14 cellular contexts compared by ENCODE assay signal in genomic region chr4:47482326-47482725, GRCh38. TPM values are rescaled to one million over a fixed set of nuclear protein-coding genes. Genes with fewer than 3 reads are reported as not detected.
A peak's percentile ranks its signal among the peaks of the same experiment; 100 is the strongest.
DNase-seq lines count a peak whose midpoint lies in the region; ATAC-seq, FAIRE-seq and TF ChIP-seq lines count a peak whose summit lies in the region.
"Had no signal": no experiment of that assay in that cellular context is flagged by ENCODE, and none has a peak within 500 bp of the region (broad histone marks: within the 10 kb centered on the region; RNA-seq: fewer than 3 reads in every experiment).

No MANE protein-coding gene starts in this region.

- no peaks in the 10 kb centered on the region for H3K9me1 ChIP-seq in endothelial cell of umbilical vein (replicated peaks; ENCODE audit: control insufficient read depth, extremely low read depth, insufficient read depth, low read length)

- dilution Hi-C loops in endothelial cell of umbilical vein (cut with MboI; ENCODE audit: extremely low pct_ligation_motif_present, low sequenced_read_pairs) = no loop called here

- H3K4me1 ChIP-seq in PC-9 (replicated peaks; ENCODE audit: insufficient read depth) (peaks cover 19% of the 10 kb centered on the region), endothelial cell of umbilical vein (ENCODE audit: control insufficient read depth, extremely low read depth, insufficient read depth, low read length) (no peaks in the 10 kb centered on the region), osteoblast (ENCODE audit: insufficient read depth, low read length) (peaks cover 10% of the 10 kb centered on the region)
- H3K4me1 ChIP-seq: psoas muscle had no signal

- H3K4me2 ChIP-seq in PC-9 (peak overlapping the region; percentile 17; the same call in 1 of the 2 replicates), endothelial cell of umbilical vein (ENCODE audit: insufficient read depth, low read length) (no peak overlapping the region), osteoblast (ENCODE audit: insufficient read depth, low read length) (peak overlapping the region; percentile 54)

- H3K4me3 ChIP-seq in PC-9 = no peak overlapping the region
- H3K4me3 ChIP-seq in endothelial cell of umbilical vein (replicated peaks in 1 of 3; ENCODE audit: insufficient read depth in 1 of 3, low read depth in 1 of 3, low read length in 3 of 3) = no peak overlapping the region
- H3K4me3 ChIP-seq in osteoblast (ENCODE audit: insufficient read depth, low read length) = no peak overlapping the region
- H3K4me3 ChIP-seq: heart right ventricle, psoas muscle had no signal

- H3K27me3 Mint-ChIP-seq in activated CD8-positive, alpha-beta memory T cell treated with anti-CD3 and anti-CD28 coated beads, Interleukin-2, amount 10 ng/mL, durations not matched to agents 7 days and 5 days = peaks cover 3% of the 10 kb centered on the region

- H3K9me3 ChIP-seq in PC-9 (ENCODE audit: insufficient read depth, low read depth) (no peaks in the 10 kb centered on the region), endothelial cell of umbilical vein (replicated peaks; ENCODE audit: control insufficient read depth, insufficient read depth, low read length) (no peaks in the 10 kb centered on the region), osteoblast (ENCODE audit: low read depth, low read length) (no peaks in the 10 kb centered on the region)
- H3K9me3 ChIP-seq: heart right ventricle, psoas muscle had no signal

- peaks cover 9% of the 10 kb centered on the region; the same call in 1 of the 2 replicates for H3F3A ChIP-seq in PC-9 (ENCODE audit: insufficient read depth, low read depth)

- H3K79me2 ChIP-seq in PC-9 (ENCODE audit: low read depth) = peaks cover 6% of the 10 kb centered on the region; the same call in 1 of the 2 replicates
- no peaks in the 10 kb centered on the region for H3K79me2 ChIP-seq in endothelial cell of umbilical vein (ENCODE audit: control insufficient read depth, insufficient read depth, low read length)
- H3K79me2 ChIP-seq in osteoblast (ENCODE audit: insufficient read depth, low read length) = peaks cover 17% of the 10 kb centered on the region

- no peak for DNase-seq in GM19239 (ENCODE audit: insufficient read length, low spot score)
- DNase-seq in PC-9 = peak in 1 of 2 experiments; percentile 59
- peak; percentile 32 for DNase-seq in endothelial cell of umbilical vein (ENCODE audit: low read depth, low spot score)
- DNase-seq in osteoblast (ENCODE audit: insufficient read length, low spot score, missing footprints) = peak; percentile 76
- no peak for DNase-seq in DMS153 (lab: John Stamatoyannopoulos, UW)
- DNase-seq in GM10248 (ENCODE audit: extremely low spot score) = no peak
- DNase-seq in stimulated activated naive CD8-positive, alpha-beta T cell treated with anti-CD3 and anti-CD28 coated beads, Interleukin-15, Interleukin-2, amounts not matched to agents 100 U/mL and 50 U/mL, for 24 hours = no peak
- DNase-seq in activated CD8-positive, alpha-beta memory T cell treated with anti-CD3 and anti-CD28 coated beads, Interleukin-2, amount 10 ng/mL, durations not matched to agents 7 days and 5 days = no peak
- DNase-seq: activated CD4-positive, alpha-beta T cell treated with anti-CD3 and anti-CD28 coated beads, Interleukin-2, amount 10 ng/mL, durations not matched to agents 24 days and 14 days; activated effector memory CD4-positive, alpha-beta T cell treated with Interleukin-2 at 50 U/mL for 16 hours; heart right ventricle; NCI-H446 treated with DMSO at 0.1 percent for 48 hours; psoas muscle had no signal

- TF ChIP-seq POLR2A in endothelial cell of umbilical vein (IDR thresholded peaks at IDR 0.05; ENCODE audit: low read depth, low read length) = no peak

- intact Hi-C loops in PC-9 (cut with micrococcal nuclease; ENCODE audit: unreplicated experiment) (no loop called here), endothelial cell of umbilical vein (cut with micrococcal nuclease) (loop anchor here (10.0 kb wide), 1 partner anchor 352 kb away; the partner anchor contains the start of gene CORIN)

- no peak for TF ChIP-seq CTCF in PC-9 (conservative IDR thresholded peaks at IDR 0.05)
- no peak for TF ChIP-seq CTCF in endothelial cell of umbilical vein (IDR thresholded peaks at IDR 0.05; ENCODE audit: extremely low read depth in 1 of 2, insufficient read depth in 1 of 2, low read depth in 1 of 2, low read length in 2 of 2)
- TF ChIP-seq CTCF in osteoblast (IDR thresholded peaks at IDR 0.05; ENCODE audit: extremely low read depth, low read depth, low read length) = no peak
- no peak for TF ChIP-seq CTCF in GM10248 (IDR thresholded peaks at IDR 0.05; ENCODE audit: control extremely low read depth, extremely low read depth, low read depth, missing control alignments)

- no peak overlapping the region for H3K27ac Mint-ChIP-seq in activated CD8-positive, alpha-beta memory T cell treated with anti-CD3 and anti-CD28 coated beads, Interleukin-2, amount 10 ng/mL, durations not matched to agents 7 days and 5 days
- H3K27ac Mint-ChIP-seq: activated CD4-positive, alpha-beta T cell treated with anti-CD3 and anti-CD28 coated beads, Interleukin-2, amount 10 ng/mL, durations not matched to agents 24 days and 14 days had no signal

- H4K20me1 ChIP-seq in PC-9 (ENCODE audit: insufficient read depth) (no peaks in the 10 kb centered on the region), endothelial cell of umbilical vein (replicated peaks; ENCODE audit: control insufficient read depth, extremely low read depth, insufficient read depth, low read length) (no peaks in the 10 kb centered on the region), osteoblast (ENCODE audit: insufficient read depth, low read length) (no peaks in the 10 kb centered on the region)

- no peaks in the 10 kb centered on the region for H3K9me3 Mint-ChIP-seq in activated CD8-positive, alpha-beta memory T cell treated with anti-CD3 and anti-CD28 coated beads, Interleukin-2, amount 10 ng/mL, durations not matched to agents 7 days and 5 days (ENCODE audit: low read depth)
- H3K9me3 Mint-ChIP-seq: activated CD4-positive, alpha-beta T cell treated with anti-CD3 and anti-CD28 coated beads, Interleukin-2, amount 10 ng/mL, durations not matched to agents 24 days and 14 days had no signal

- H3K9me2 ChIP-seq in PC-9 (ENCODE audit: insufficient read depth) = no peaks in the 10 kb centered on the region

- no peak overlapping the region for H2AFZ ChIP-seq in PC-9
- no peak overlapping the region for H2AFZ ChIP-seq in endothelial cell of umbilical vein (ENCODE audit: low read depth, low read length)
- H2AFZ ChIP-seq in osteoblast (ENCODE audit: low read length) = no peak overlapping the region

- peaks cover 2% of the 10 kb centered on the region for H3K36me3 Mint-ChIP-seq in activated CD8-positive, alpha-beta memory T cell treated with anti-CD3 and anti-CD28 coated beads, Interleukin-2, amount 10 ng/mL, durations not matched to agents 7 days and 5 days

- ATAC-seq in stimulated activated naive CD8-positive, alpha-beta T cell treated with anti-CD3 and anti-CD28 coated beads, Interleukin-15, Interleukin-2, amounts not matched to agents 100 U/mL and 50 U/mL, for 24 hours = no peak
- ATAC-seq in activated CD8-positive, alpha-beta memory T cell treated with anti-CD3 and anti-CD28 coated beads, Interleukin-2, amount 10 ng/mL, durations not matched to agents 7 days and 5 days = no peak
- ATAC-seq: heart right ventricle, psoas muscle had no signal

- CTCF ChIA-PET in PC-9 (lab: Charles Lee) = no interaction called here
- CTCF ChIA-PET in endothelial cell of umbilical vein (lab: Charles Lee) = interaction anchor here (1.7 to 4.5 kb wide), 4 partner anchors 10 to 82 kb away, joined by 6 to 18 read pairs (median 11); partner anchors contain the start of gene COMMD8
- CTCF ChIA-PET in GM10248 (lab: Yijun Ruan, JAX) = interaction anchor here (1.2 to 3.8 kb wide), 5 partner anchors 11 to 82 kb away, joined by 3 to 19 read pairs (median 14); partner anchors contain the start of gene COMMD8
- CTCF ChIA-PET in activated CD8-positive, alpha-beta memory T cell treated with anti-CD3 and anti-CD28 coated beads, Interleukin-2, amount 10 ng/mL, durations not matched to agents 7 days and 5 days (lab: Charles Lee) = interaction anchor here (0.9 to 2.6 kb wide), 3 partner anchors 10 to 90 kb away, joined by 4 to 11 read pairs (median 4); partner anchors contain the start of gene COMMD8

- H3K36me3 ChIP-seq in PC-9 (ENCODE audit: low read depth) = no peaks in the 10 kb centered on the region
- no peaks in the 10 kb centered on the region for H3K36me3 ChIP-seq in endothelial cell of umbilical vein (ENCODE audit: control insufficient read depth in 2 of 2, extremely low read depth in 1 of 2, insufficient read depth in 2 of 2, low read length in 2 of 2)
- H3K36me3 ChIP-seq in osteoblast (ENCODE audit: insufficient read depth, low read length) = no peaks in the 10 kb centered on the region
- H3K36me3 ChIP-seq: heart right ventricle had no signal

- H3K9ac ChIP-seq in endothelial cell of umbilical vein (replicated peaks; ENCODE audit: extremely low read depth, insufficient read depth, low read length) = no peak overlapping the region

- H3K4me1 Mint-ChIP-seq in activated CD8-positive, alpha-beta memory T cell treated with anti-CD3 and anti-CD28 coated beads, Interleukin-2, amount 10 ng/mL, durations not matched to agents 7 days and 5 days = peaks cover 28% of the 10 kb centered on the region

- POLR2A ChIA-PET in PC-9 (lab: Charles Lee; ENCODE audit: unreplicated experiment) = no interaction called here
- POLR2A ChIA-PET in endothelial cell of umbilical vein (lab: Charles Lee) = no interaction called here
- POLR2A ChIA-PET in GM10248 (lab: Yijun Ruan, JAX) = no interaction called here

- H3K27me3 ChIP-seq in PC-9 (ENCODE audit: insufficient read depth, low read depth) (no peaks in the 10 kb centered on the region), endothelial cell of umbilical vein (ENCODE audit: control insufficient read depth in 2 of 2, insufficient read depth in 2 of 2, low read length in 2 of 2) (no peaks in the 10 kb centered on the region), osteoblast (ENCODE audit: insufficient read depth, low read length) (no peaks in the 10 kb centered on the region)
- H3K27me3 ChIP-seq: heart right ventricle had no signal

- H3K4me3 Mint-ChIP-seq in activated CD8-positive, alpha-beta memory T cell treated with anti-CD3 and anti-CD28 coated beads, Interleukin-2, amount 10 ng/mL, durations not matched to agents 7 days and 5 days = no peak overlapping the region
- H3K4me3 Mint-ChIP-seq: activated CD4-positive, alpha-beta T cell treated with anti-CD3 and anti-CD28 coated beads, Interleukin-2, amount 10 ng/mL, durations not matched to agents 24 days and 14 days had no signal

- H3K27ac ChIP-seq in PC-9 (peak overlapping the region; percentile 42; the same call in 1 of the 2 replicates), endothelial cell of umbilical vein (ENCODE audit: insufficient read depth, low read depth, low read length) (no peak overlapping the region), osteoblast (ENCODE audit: low read depth, low read length) (peak overlapping the region; percentile 54)
- H3K27ac ChIP-seq: psoas muscle had no signal

- FAIRE-seq in GM19239 (lab: Jason Lieb, UNC) (peak; percentile 64), endothelial cell of umbilical vein (lab: Jason Lieb, UNC) (no peak)
- FAIRE-seq: D721Med had no signal

- BruUV-seq in PC-9 (replicated peaks; lab: Mats Ljungman, UMichigan) (no TSS peak), endothelial cell of umbilical vein (replicated peaks; lab: Mats Ljungman, UMichigan) (no TSS peak)

RNA-seq across cellular contexts. Expression of gene ATP10D, which starts 2.7 kb away (rescaled TPM):
- total RNA-seq in PC-9 (2021) = 29.3 and 35.2 TPM in 2 replicates
- total RNA-seq in endothelial cell of umbilical vein = 30.9 and 34.1 TPM in 2 replicates
- 32.8 and 40.2 TPM in 2 replicates for polyA plus RNA-seq in endothelial cell of umbilical vein
- polyA plus RNA-seq in endothelial cell of umbilical vein (2011; cell fraction: cytosol; rRNA removed) = 10.8 and 17.5 TPM in 2 replicates
- 39.1 and 41.9 TPM in 2 replicates for polyA plus RNA-seq in endothelial cell of umbilical vein (2011; cell fraction: nucleus; rRNA removed)
- 24.3 and 29.4 TPM in 2 replicates for polyA plus RNA-seq in endothelial cell of umbilical vein (2012)
- polyA minus RNA-seq in endothelial cell of umbilical vein = 238 and 283 TPM in 2 replicates
- 3.9 TPM for polyA minus RNA-seq in endothelial cell of umbilical vein (2011; cell fraction: cytosol; rRNA and poly(A)+ RNA removed)
- polyA minus RNA-seq in endothelial cell of umbilical vein (2011; cell fraction: nucleus; rRNA and poly(A)+ RNA removed) = 71.7 and 108 TPM in 2 replicates
- total RNA-seq in osteoblast = 49.8 and 51.8 TPM in 2 replicates
- total RNA-seq in activated CD8-positive, alpha-beta memory T cell treated with anti-CD3 and anti-CD28 coated beads, Interleukin-2, amount 10 ng/mL, durations not matched to agents 7 days and 5 days = 10 to 100 TPM; 18.9 to 25.9 TPM

RNA-seq across cellular contexts. Expression of gene COMMD8, which starts 18.8 kb away (rescaled TPM):
- total RNA-seq in PC-9 (2021) (22.7 and 27.4 TPM in 2 replicates), endothelial cell of umbilical vein (20.3 and 22.3 TPM in 2 replicates), osteoblast (28.9 and 30.8 TPM in 2 replicates)
- 2.9 and 4.9 TPM in 2 replicates for polyA plus RNA-seq in endothelial cell of umbilical vein
- 11.2 and 11.9 TPM in 2 replicates for polyA plus RNA-seq in endothelial cell of umbilical vein (2011; cell fraction: cytosol; rRNA removed)
- 5.1 and 7.2 TPM in 2 replicates for polyA plus RNA-seq in endothelial cell of umbilical vein (2011; cell fraction: nucleus; rRNA removed)
- polyA plus RNA-seq in endothelial cell of umbilical vein (2012) = 10.7 and 16.3 TPM in 2 replicates
- polyA minus RNA-seq in endothelial cell of umbilical vein = 1.3 and 1.7 TPM in 2 replicates
- polyA minus RNA-seq in endothelial cell of umbilical vein (2011; cell fraction: cytosol; rRNA and poly(A)+ RNA removed) = 1.7 TPM
- polyA minus RNA-seq in endothelial cell of umbilical vein (2011; cell fraction: nucleus; rRNA and poly(A)+ RNA removed) = 4.4 and 4.9 TPM in 2 replicates
- 10 to 100 TPM; 23.6 to 27.9 TPM for total RNA-seq in activated CD8-positive, alpha-beta memory T cell treated with anti-CD3 and anti-CD28 coated beads, Interleukin-2, amount 10 ng/mL, durations not matched to agents 7 days and 5 days

Comparison
In these comparisons a context has a peak if more than half of its experiments do, and no peak if none do; other contexts are left out.
1. DNase-seq: peak in endothelial cell of umbilical vein (single experiment) and osteoblast (single experiment); none in GM19239 (single experiment), DMS153 (single experiment), GM10248 (single experiment), stimulated activated naive CD8-positive, alpha-beta T cell treated with anti-CD3 and anti-CD28 coated beads, Interleukin-15, Interleukin-2, amounts not matched to agents 100 U/mL and 50 U/mL, for 24 hours (single experiment) and activated CD8-positive, alpha-beta memory T cell treated with anti-CD3 and anti-CD28 coated beads, Interleukin-2, amount 10 ng/mL, durations not matched to agents 7 days and 5 days (single experiment).